In the genomic region with DNA sequence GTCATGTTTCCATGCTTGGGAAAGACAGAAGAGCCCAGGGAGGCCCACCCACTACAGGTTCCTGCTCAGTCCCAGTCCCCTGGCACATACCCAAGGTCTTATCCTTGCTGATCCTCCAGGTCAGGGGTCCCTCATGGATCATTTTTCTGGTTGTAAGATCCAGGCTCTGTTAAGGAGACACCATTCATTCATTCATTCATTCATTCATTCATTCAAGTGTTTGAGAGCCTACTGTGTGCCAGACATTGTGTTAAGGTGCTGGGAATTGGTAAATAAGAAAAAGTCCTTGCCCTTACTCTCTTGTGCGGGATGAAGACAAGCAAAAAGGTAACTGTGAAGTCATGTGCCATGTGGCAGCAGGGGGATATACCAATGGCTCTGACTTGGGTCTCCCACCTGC, we compare ENCODE assay signal across 27 cellular contexts. TPM values are rescaled to one million over a fixed set of nuclear protein-coding genes. Genes with fewer than 3 reads are reported as not detected.
"Had no signal": no experiment of that assay in that cellular context is flagged by ENCODE, and none has a peak within 500 bp of the region (broad histone marks: within the 10 kb centered on the region; RNA-seq: fewer than 3 reads in every experiment).

No MANE protein-coding gene starts in this region.

- H3K27ac ChIP-seq: HL-60, RWPE1, SJCRH30 had no signal

- H3K9me3 Mint-ChIP-seq: IgD-negative memory B cell had no signal

- H3K4me1 ChIP-seq: SJCRH30 had no signal

- FAIRE-seq: HTR-8/SVneo had no signal

- H3K4me3 ChIP-seq: MG63, SJCRH30 had no signal

- H3K27me3 ChIP-seq: MG63, SJCRH30 had no signal

- H3K27ac Mint-ChIP-seq: IgD-negative memory B cell had no signal

- DNase-seq: Karpas-422; KG1; MG63; NCI-H1092; NCI-H1105 treated with DMSO at 0.1 percent for 48 hours; NCI-H1436; NCI-H187; NCI-H2029; NCI-H2081 treated with DMSO at 0.1 percent for 48 hours; NCI-H2171; NCI-H226; NCI-H446; NCI-H510A; NCI-H524 treated with DMSO at 0.1 percent for 48 hours; NCI-H69; NCI-H774; NK-92 treated with Interleukin-12 subunit alpha and Interleukin-12 subunit beta, amount 100 ng/mL, for 24 hours; PC-3; SHP77 treated with DMSO at 0.1 percent for 48 hours; SJCRH30 had no signal

- ATAC-seq: Panc1, PC-3, SK-N-SH treated with all-trans-retinoic acid at 6 μM for 48 hours had no signal

- H3K4me1 Mint-ChIP-seq: IgD-negative memory B cell had no signal

- H3K9me3 ChIP-seq: MG63, SJCRH30 had no signal

- H3K4me3 Mint-ChIP-seq: IgD-negative memory B cell had no signal

RNA-seq across cellular contexts. Expression of a gene that starts 23.8 kb away (rescaled TPM):
- total RNA-seq: OCI-LY7, SJCRH30 had no signal
- polyA plus RNA-seq: IgD-negative memory B cell had no signal

RNA-seq across cellular contexts. Expression of a gene that starts 50.8 kb away (rescaled TPM):
- total RNA-seq: OCI-LY7, SJCRH30 had no signal
- polyA plus RNA-seq: IgD-negative memory B cell had no signal
